In genomic region chr3:21894459-21895083, GRCh38 we compare ENCODE assay signal across 1 cellular context.
TF ChIP-seq lines count a peak whose summit lies in the region.

No MANE protein-coding gene starts in this region.

TF ChIP-seq in GM23338, 12 proteins besides CTCF, POLR2A, EP300 and RAD21 (continued from another document):
- TF ChIP-seq ZNF462 (CRISPR knock-in tag; IDR thresholded peaks at IDR 0.05): no peak
- TF ChIP-seq POLR2AphosphoS5 (IDR thresholded peaks at IDR 0.05; ENCODE audit: low read depth): no peak
- no peak for TF ChIP-seq EZH2phosphoT487 (IDR thresholded peaks at IDR 0.05; ENCODE audit: unreplicated experiment)
